Comparison of ENCODE assay signal across 20 cellular contexts in the genomic region with DNA sequence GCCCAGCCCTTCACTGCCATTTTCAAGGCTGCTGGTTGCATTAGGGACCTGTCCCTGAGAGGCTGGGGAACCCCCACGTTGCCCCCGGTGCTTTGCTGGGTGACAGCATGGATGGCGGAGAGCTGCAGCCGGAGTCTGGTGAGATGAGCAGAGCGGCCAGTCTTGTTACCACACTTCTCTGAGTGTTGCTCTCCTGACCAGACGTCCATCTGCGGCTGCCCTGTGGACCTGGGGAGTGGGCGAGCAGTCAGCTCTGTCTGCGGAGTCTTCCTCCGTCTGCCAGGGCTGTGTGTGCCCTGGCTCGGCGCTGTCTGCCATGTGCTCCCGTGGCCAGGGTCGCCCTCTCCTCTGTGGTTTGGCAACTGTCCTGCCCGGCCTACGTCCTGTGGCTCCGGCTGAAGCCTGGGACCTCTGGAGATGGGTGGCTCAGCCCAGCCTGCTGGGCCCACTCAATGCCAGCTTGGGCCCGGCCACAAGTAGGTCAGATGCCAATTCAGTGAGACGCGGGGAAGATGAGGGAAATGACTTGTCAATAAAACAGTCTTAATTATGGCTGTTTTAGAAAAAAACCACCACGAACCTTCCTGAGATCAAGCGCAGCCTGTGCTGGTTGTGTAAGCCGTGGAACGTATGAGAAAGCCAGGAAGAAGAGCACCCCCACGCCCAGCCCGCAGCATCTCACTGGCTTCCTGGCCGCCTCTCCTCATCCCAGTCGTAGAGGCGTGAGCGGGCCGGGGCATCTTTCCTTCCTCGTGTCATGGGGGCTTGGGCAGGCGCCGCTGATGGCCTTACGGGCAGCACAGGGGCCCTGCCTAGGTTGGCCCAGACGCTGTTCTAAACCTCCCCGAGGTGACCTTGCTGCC. TPM values are rescaled to one million over a fixed set of nuclear protein-coding genes. Genes with fewer than 3 reads are reported as not detected.
A peak's percentile ranks its signal among the peaks of the same experiment; 100 is the strongest.
DNase-seq lines count a peak whose midpoint lies in the region; ATAC-seq and TF ChIP-seq lines count a peak whose summit lies in the region.
"Had no signal": no experiment of that assay in that cellular context is flagged by ENCODE, and none has a peak within 500 bp of the region (broad histone marks: within the 10 kb centered on the region; RNA-seq: fewer than 3 reads in every experiment).

No MANE protein-coding gene starts in this region.

- no peak for TF ChIP-seq CTCF in tibial nerve (IDR thresholded peaks at IDR 0.05)

- intact Hi-C loops in Right ventricle myocardium superior (cut with DNase I): no loop called here
- intact Hi-C loops in cardiac septum (cut with DNase I): no loop called here

- peak; percentile 34 for DNase-seq in Right ventricle myocardium superior
- no peak for DNase-seq in cardiac septum (ENCODE audit: low spot score)
- DNase-seq in central memory CD8-positive, alpha-beta T cell (ENCODE audit: low spot score in 2 of 2): no peak
- DNase-seq in medulla oblongata (ENCODE audit: extremely low spot score): peak; percentile 24
- DNase-seq in tibial nerve (ENCODE audit: low spot score in 2 of 2): no peak
- no peak for DNase-seq in NCI-H2171 treated with DMSO at 0.1 percent for 48 hours (lab: John Stamatoyannopoulos, UW)
- DNase-seq in DMS114 treated with DMSO at 0.1 percent for 48 hours (lab: John Stamatoyannopoulos, UW; ENCODE audit: unreplicated experiment): no peak
- DNase-seq: activated CD4-positive, CD25-positive, alpha-beta regulatory T cell treated with anti-CD3 and anti-CD28 coated beads, Interleukin-2, amount 50 U/mL, for 72 hours; activated CD8-positive, alpha-beta memory T cell treated with anti-CD3 and anti-CD28 coated beads, Interleukin-2, amount 10 ng/mL, durations not matched to agents 7 days and 5 days; activated naive CD4-positive, alpha-beta T cell treated with anti-CD3 and anti-CD28 coated beads for 36 hours; effector CD4-positive, alpha-beta T cell; naive thymus-derived CD4-positive, alpha-beta T cell; NCI-H2081 treated with DMSO at 0.1 percent for 48 hours; NCI-H69 had no signal

- peaks cover 13% of the 10 kb centered on the region for H3K4me1 Mint-ChIP-seq in central memory CD8-positive, alpha-beta T cell

- no peaks in the 10 kb centered on the region for H3K9me3 ChIP-seq in tibial nerve
- H3K9me3 ChIP-seq: A549, HAP-1, upper lobe of left lung had no signal

- peak overlapping the region in 3 of 4 donors; percentile 11 to 75 (median 69) for H3K27ac ChIP-seq in tibial nerve
- H3K27ac ChIP-seq: A549 had no signal

- H3K36me3 Mint-ChIP-seq in central memory CD8-positive, alpha-beta T cell (ENCODE audit: insufficient read depth): no peaks in the 10 kb centered on the region

- peak overlapping the region; percentile 36 for H3K4me3 Mint-ChIP-seq in central memory CD8-positive, alpha-beta T cell
- H3K4me3 Mint-ChIP-seq: activated CD8-positive, alpha-beta memory T cell treated with anti-CD3 and anti-CD28 coated beads, Interleukin-2, amount 10 ng/mL, durations not matched to agents 7 days and 5 days; activated naive CD4-positive, alpha-beta T cell treated with anti-CD3 and anti-CD28 coated beads for 36 hours had no signal

- H3K27me3 Mint-ChIP-seq in central memory CD8-positive, alpha-beta T cell: no peaks in the 10 kb centered on the region
- H3K27me3 Mint-ChIP-seq: activated CD8-positive, alpha-beta memory T cell treated with anti-CD3 and anti-CD28 coated beads, Interleukin-2, amount 10 ng/mL, durations not matched to agents 7 days and 5 days; naive thymus-derived CD4-positive, alpha-beta T cell had no signal

- H3K36me3 ChIP-seq in tibial nerve: peaks cover 0 to 11% (median 0%) of the 10 kb centered on the region in 3 donors
- H3K36me3 ChIP-seq: HAP-1 had no signal

- no peak for TF ChIP-seq POLR2A in tibial nerve (IDR thresholded peaks at IDR 0.05)

- H3K4me1 ChIP-seq in tibial nerve: peaks cover 0 to 54% (median 42%) of the 10 kb centered on the region in 4 donors
- H3K4me1 ChIP-seq: A549, HAP-1 had no signal

- no peak overlapping the region for H3K27ac Mint-ChIP-seq in central memory CD8-positive, alpha-beta T cell (ENCODE audit: low read depth)
- H3K27ac Mint-ChIP-seq: activated CD8-positive, alpha-beta memory T cell treated with anti-CD3 and anti-CD28 coated beads, Interleukin-2, amount 10 ng/mL, durations not matched to agents 7 days and 5 days; activated naive CD4-positive, alpha-beta T cell treated with anti-CD3 and anti-CD28 coated beads for 36 hours; naive thymus-derived CD4-positive, alpha-beta T cell had no signal

- no peak for ATAC-seq in Right ventricle myocardium superior (ENCODE audit: poor library complexity)
- no peak for ATAC-seq in central memory CD8-positive, alpha-beta T cell (replicated peaks; ENCODE audit: extremely low read depth, poor library complexity, severe bottlenecking)
- no peak for ATAC-seq in GM21529 (IDR thresholded peaks at IDR 0.05; ENCODE audit: unreplicated experiment)
- ATAC-seq: A549; activated CD8-positive, alpha-beta memory T cell treated with anti-CD3 and anti-CD28 coated beads, Interleukin-2, amount 10 ng/mL, durations not matched to agents 7 days and 5 days; GM12878; left lobe of liver; naive thymus-derived CD4-positive, alpha-beta T cell had no signal

- H3K9me3 Mint-ChIP-seq in central memory CD8-positive, alpha-beta T cell: no peaks in the 10 kb centered on the region
- H3K9me3 Mint-ChIP-seq: activated naive CD4-positive, alpha-beta T cell treated with anti-CD3 and anti-CD28 coated beads for 36 hours; naive thymus-derived CD4-positive, alpha-beta T cell had no signal

- WGBS in tibial nerve, 2 donors: 59 to 64% methylated on average over 33 to 37 of the region's 37 CpGs

- no peaks in the 10 kb centered on the region for H3K27me3 ChIP-seq in tibial nerve
- H3K27me3 ChIP-seq: upper lobe of left lung had no signal

- peak in 1 of 2 donors; percentile 15 for TF ChIP-seq EP300 in tibial nerve (IDR thresholded peaks at IDR 0.05)

- no peak overlapping the region for H3K4me3 ChIP-seq in tibial nerve
- H3K4me3 ChIP-seq: A549, GM12878, HAP-1, upper lobe of left lung had no signal

RNA-seq across cellular contexts. Expression of gene KCTD5, which starts 7.9 kb away (rescaled TPM):
- total RNA-seq in Right ventricle myocardium superior (9.8 TPM), cardiac septum (13.9 TPM), tibial nerve (10 to 100 TPM; 17.8 to 24.3 (median 21.2) TPM)

RNA-seq across cellular contexts. Expression of gene PRSS27, which starts 29.8 kb away (rescaled TPM):
- total RNA-seq in Right ventricle myocardium superior: 0.30 TPM
- 0.40 TPM for total RNA-seq in cardiac septum
- total RNA-seq in tibial nerve: 1 to 10 TPM; 1.3 to 4.2 (median 2.4) TPM

Comparison
In these comparisons a context has a peak if more than half of its experiments do, and no peak if none do; other contexts are left out.
1. DNase-seq: peak in Right ventricle myocardium superior (single experiment) and medulla oblongata (single experiment); none in cardiac septum (single experiment), central memory CD8-positive, alpha-beta T cell (0 of 2), tibial nerve (0 of 2), NCI-H2171 treated with DMSO at 0.1 percent for 48 hours (single experiment) and DMS114 treated with DMSO at 0.1 percent for 48 hours (single experiment).